ENCODE assay signal across 8 cellular contexts in the genomic region with DNA sequence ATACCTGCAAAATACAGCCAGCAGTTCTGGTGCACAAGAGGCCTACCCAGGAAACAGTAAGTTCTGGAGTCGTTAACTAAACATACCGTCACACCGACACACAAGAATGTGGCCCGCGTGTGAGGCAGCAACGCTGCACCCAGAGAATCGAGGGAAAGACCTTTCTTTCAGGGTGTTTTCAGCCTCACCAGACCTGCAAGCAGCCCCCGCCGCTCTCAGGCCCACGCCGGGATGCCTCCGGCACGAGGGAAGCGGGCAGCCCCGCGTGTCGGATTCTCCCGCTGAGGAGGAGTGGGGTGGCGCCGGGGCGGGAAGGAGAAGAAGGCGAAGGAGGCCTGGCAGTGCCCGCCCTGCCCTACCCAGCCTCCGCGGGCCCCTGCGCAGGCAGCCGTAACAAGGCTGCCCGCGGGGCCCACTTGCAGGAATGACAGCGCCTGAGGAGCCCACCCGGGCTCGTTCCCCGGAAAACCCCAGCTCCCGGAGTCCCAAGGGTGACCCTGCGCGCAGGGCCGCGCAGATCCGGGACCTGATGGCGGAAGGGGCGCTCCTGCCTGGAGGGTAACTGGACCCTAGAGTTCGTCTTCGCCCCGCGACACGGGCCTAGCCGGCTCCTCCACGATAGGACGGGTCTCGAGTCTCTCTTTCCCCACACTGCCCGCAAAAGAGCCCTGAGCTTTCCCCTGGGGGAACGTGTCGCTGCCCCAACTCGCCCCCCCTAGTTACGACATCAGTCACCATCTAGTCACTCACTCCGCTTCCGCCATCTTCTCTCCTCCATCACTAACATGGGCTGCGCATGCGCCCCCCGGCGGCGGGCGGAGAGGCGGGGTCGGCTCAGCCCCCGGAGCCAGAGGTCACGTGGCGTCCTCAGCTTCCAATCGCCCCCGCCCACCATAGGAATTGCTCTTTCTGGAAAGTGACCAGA. TPM values are rescaled to one million over a fixed set of nuclear protein-coding genes. Genes with fewer than 3 reads are reported as not detected.
DNase-seq lines count a peak whose midpoint lies in the region; ATAC-seq and TF ChIP-seq lines count a peak whose summit lies in the region.

A gene with protein sequence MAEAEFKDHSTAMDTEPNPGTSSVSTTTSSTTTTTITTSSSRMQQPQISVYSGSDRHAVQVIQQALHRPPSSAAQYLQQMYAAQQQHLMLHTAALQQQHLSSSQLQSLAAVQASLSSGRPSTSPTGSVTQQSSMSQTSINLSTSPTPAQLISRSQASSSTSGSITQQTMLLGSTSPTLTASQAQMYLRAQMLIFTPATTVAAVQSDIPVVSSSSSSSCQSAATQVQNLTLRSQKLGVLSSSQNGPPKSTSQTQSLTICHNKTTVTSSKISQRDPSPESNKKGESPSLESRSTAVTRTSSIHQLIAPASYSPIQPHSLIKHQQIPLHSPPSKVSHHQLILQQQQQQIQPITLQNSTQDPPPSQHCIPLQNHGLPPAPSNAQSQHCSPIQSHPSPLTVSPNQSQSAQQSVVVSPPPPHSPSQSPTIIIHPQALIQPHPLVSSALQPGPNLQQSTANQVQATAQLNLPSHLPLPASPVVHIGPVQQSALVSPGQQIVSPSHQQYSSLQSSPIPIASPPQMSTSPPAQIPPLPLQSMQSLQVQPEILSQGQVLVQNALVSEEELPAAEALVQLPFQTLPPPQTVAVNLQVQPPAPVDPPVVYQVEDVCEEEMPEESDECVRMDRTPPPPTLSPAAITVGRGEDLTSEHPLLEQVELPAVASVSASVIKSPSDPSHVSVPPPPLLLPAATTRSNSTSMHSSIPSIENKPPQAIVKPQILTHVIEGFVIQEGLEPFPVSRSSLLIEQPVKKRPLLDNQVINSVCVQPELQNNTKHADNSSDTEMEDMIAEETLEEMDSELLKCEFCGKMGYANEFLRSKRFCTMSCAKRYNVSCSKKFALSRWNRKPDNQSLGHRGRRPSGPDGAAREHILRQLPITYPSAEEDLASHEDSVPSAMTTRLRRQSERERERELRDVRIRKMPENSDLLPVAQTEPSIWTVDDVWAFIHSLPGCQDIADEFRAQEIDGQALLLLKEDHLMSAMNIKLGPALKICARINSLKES (minus strand): TSS at position 782 of the 925 bp plus-strand sequence. CDS start 18 bp downstream, at position 764.

- H3K36me3 ChIP-seq in KMS-11 (ENCODE audit: insufficient read depth) (no peaks in the 10 kb centered on the region; the same call in 1 of the 2 replicates), Panc1 (ENCODE audit: control insufficient read depth, insufficient read depth, low read length) (peaks cover 14% of the 10 kb centered on the region), esophagus (ENCODE audit: control insufficient read depth in 2 of 2, insufficient read depth in 2 of 2, low read length in 1 of 2) (peaks cover 0 to 7% of the 10 kb centered on the region in 2 donors), mucosa of stomach (ENCODE audit: control insufficient read depth, insufficient read depth, low read length) (no peaks in the 10 kb centered on the region)

- H3K4me1 ChIP-seq in KMS-11 (ENCODE audit: low read depth, poor library complexity, severe bottlenecking), result peaks cover 33% of the 10 kb centered on the region
- peaks cover 6% of the 10 kb centered on the region for H3K4me1 ChIP-seq in Panc1 (ENCODE audit: control insufficient read depth, insufficient read depth, low read length)
- H3K4me1 ChIP-seq in esophagus (ENCODE audit: control insufficient read depth in 2 of 2, insufficient read depth in 2 of 2, low read length in 1 of 2), result no peaks in the 10 kb centered on the region
- H3K4me1 ChIP-seq in mucosa of stomach (ENCODE audit: control insufficient read depth, insufficient read depth, low read length), result peaks cover 15% of the 10 kb centered on the region

- H3K27me3 Mint-ChIP-seq in activated T-cell treated with anti-CD3 and anti-CD28 coated beads, Interleukin-2, amount 50 U/mL, for 4 hours (ENCODE audit: low read depth), result no peaks in the 10 kb centered on the region

- TF ChIP-seq CTCF in KMS-11 (conservative IDR thresholded peaks at IDR 0.05; ENCODE audit: low read depth, low read length) (no peak; the same call in 1 of the 2 replicates), Panc1 (IDR thresholded peaks at IDR 0.05) (no peak; the same call in 1 of the 2 replicates)

- 0 to 1% methylated on average over 63 to 70 of the region's 70 CpGs for WGBS in esophagus, 2 donors

- POLR2A ChIA-PET in Panc1 (lab: Charles Lee), result interaction anchor here (0.6 kb wide), 1 partner anchor 10 kb away, joined by 4 read pairs; no protein-coding TSS in a partner anchor

- H3K4me2 ChIP-seq in KMS-11, result peak within 1 kb of the TSS; percentile 77

- intact Hi-C loops in Panc1 (cut with micrococcal nuclease; ENCODE audit: unreplicated experiment), result no loop called here

- peaks cover 30% of the 10 kb centered on the region for H3K4me1 Mint-ChIP-seq in activated T-cell treated with anti-CD3 and anti-CD28 coated beads, Interleukin-2, amount 50 U/mL, for 4 hours (ENCODE audit: low read depth)

- ATAC-seq in GM21786 (IDR thresholded peaks at IDR 0.05; ENCODE audit: unreplicated experiment) (peak; percentile 67), Panc1 (peak; percentile 92)
- peak; percentile 81 to 86 for ATAC-seq in activated T-cell treated with anti-CD3 and anti-CD28 coated beads, Interleukin-2, amount 50 U/mL, for 4 hours

- peak within 1 kb of the TSS; percentile 91 for H3K27ac ChIP-seq in KMS-11
- H3K27ac ChIP-seq in Panc1 (ENCODE audit: low read length), result peak within 1 kb of the TSS; percentile 75
- peak within 1 kb of the TSS; percentile 95 to 97 for H3K27ac ChIP-seq in esophagus (ENCODE audit: low read depth in 2 of 2, low read length in 1 of 2)

- no TSS peak for BruUV-seq in Panc1 (replicated peaks; lab: Mats Ljungman, UMichigan)

- peaks cover 15% of the 10 kb centered on the region for H3K36me3 Mint-ChIP-seq in activated T-cell treated with anti-CD3 and anti-CD28 coated beads, Interleukin-2, amount 50 U/mL, for 4 hours (ENCODE audit: insufficient read depth)

- peaks cover 50% of the 10 kb centered on the region for H3K79me2 ChIP-seq in KMS-11 (ENCODE audit: insufficient read depth, low read depth)

- peak within 1 kb of the TSS; percentile 96 for H3K4me3 Mint-ChIP-seq in activated T-cell treated with anti-CD3 and anti-CD28 coated beads, Interleukin-2, amount 50 U/mL, for 4 hours

- H3K9ac ChIP-seq in KMS-11, result peak within 1 kb of the TSS; percentile 94
- peak within 1 kb of the TSS; percentile 95 for H3K9ac ChIP-seq in mucosa of stomach (ENCODE audit: low read length)

- H3K4me3 ChIP-seq in KMS-11 (IDR thresholded peaks at IDR 0.05; ENCODE audit: insufficient read depth, low read depth, low read length) (peak within 1 kb of the TSS; percentile 88), Panc1 (ENCODE audit: low read depth in 2 of 2, low read length in 2 of 2) (peak within 1 kb of the TSS; percentile 76 to 93), esophagus (ENCODE audit: low read depth in 1 of 2, low read length in 2 of 2) (peak within 1 kb of the TSS; percentile 80 to 97), mucosa of stomach (ENCODE audit: low read length) (peak within 1 kb of the TSS; percentile 90)

- CTCF ChIA-PET in Panc1 (lab: Charles Lee), result no interaction called here

- H4K20me1 ChIP-seq in KMS-11 (ENCODE audit: insufficient read depth), result no peaks in the 10 kb centered on the region

- peak within 1 kb of the TSS; percentile 42 for H2AFZ ChIP-seq in KMS-11 (ENCODE audit: low read depth)

- in situ Hi-C loops in Panc1 (cut with HindIII; ENCODE audit: low pct_unique_long_range_greater_than_20kb, low sequenced_read_pairs), result no loop called here

- H3K27me3 ChIP-seq in KMS-11 (ENCODE audit: insufficient read depth, low read depth) (no peaks in the 10 kb centered on the region), Panc1 (ENCODE audit: control insufficient read depth, insufficient read depth, low read length) (no peaks in the 10 kb centered on the region), esophagus (ENCODE audit: control insufficient read depth in 1 of 2, insufficient read depth in 2 of 2, low read length in 2 of 2) (no peaks in the 10 kb centered on the region), mucosa of stomach (ENCODE audit: control insufficient read depth, insufficient read depth, low read length) (no peaks in the 10 kb centered on the region)

- DNase-seq in DMS79 treated with DMSO at 0.1 percent for 48 hours (lab: John Stamatoyannopoulos, UW) (peak; percentile 83), Panc1 (ENCODE audit: low read depth, low spot score) (peak; percentile 52)
- DNase-seq in activated T-cell treated with anti-CD3 and anti-CD28 coated beads, Interleukin-2, amount 50 U/mL, for 4 hours, result peak; percentile 91
- peak; percentile 94 for DNase-seq in stimulated activated CD8-positive, alpha-beta memory T cell treated with anti-CD3 and anti-CD28 coated beads, Interleukin-4, amount 100 ng/mL, for 48 hours

- H3K9me3 ChIP-seq in Panc1 (ENCODE audit: control insufficient read depth, insufficient read depth, low read depth, low read length) (no peaks in the 10 kb centered on the region), esophagus (ENCODE audit: control insufficient read depth in 2 of 2, insufficient read depth in 1 of 2, low read depth in 1 of 2, low read length in 1 of 2) (no peaks in the 10 kb centered on the region), mucosa of stomach (ENCODE audit: control insufficient read depth, low read length) (no peaks in the 10 kb centered on the region)

- H3K9me3 Mint-ChIP-seq in activated T-cell treated with anti-CD3 and anti-CD28 coated beads, Interleukin-2, amount 50 U/mL, for 4 hours, result no peaks in the 10 kb centered on the region

RNA-seq across cellular contexts. Expression of the gene that starts here (rescaled TPM):
- total RNA-seq in Panc1 (2021; ENCODE audit: unreplicated experiment), result 53.8 TPM
- polyA plus RNA-seq in Panc1 (2012; ENCODE audit: insufficient read length), result 13.9 TPM
- total RNA-seq in activated T-cell treated with anti-CD3 and anti-CD28 coated beads, Interleukin-2, amount 50 U/mL, for 4 hours, result 10 to 100 TPM; 48.5 to 48.7 (median 48.5) TPM
- polyA plus RNA-seq in esophagus, result 1 to 10 TPM; 3.4 to 5.4 TPM

Comparison
In these comparisons a context has a peak if more than half of its experiments do, and no peak if none do; other contexts are left out.
1. Peak in every context shown above with its lines: DNase-seq, ATAC-seq, H3K4me3 ChIP-seq and H3K27ac ChIP-seq.